Comparison of ENCODE assay signal across 28 cellular contexts in the genomic region with DNA sequence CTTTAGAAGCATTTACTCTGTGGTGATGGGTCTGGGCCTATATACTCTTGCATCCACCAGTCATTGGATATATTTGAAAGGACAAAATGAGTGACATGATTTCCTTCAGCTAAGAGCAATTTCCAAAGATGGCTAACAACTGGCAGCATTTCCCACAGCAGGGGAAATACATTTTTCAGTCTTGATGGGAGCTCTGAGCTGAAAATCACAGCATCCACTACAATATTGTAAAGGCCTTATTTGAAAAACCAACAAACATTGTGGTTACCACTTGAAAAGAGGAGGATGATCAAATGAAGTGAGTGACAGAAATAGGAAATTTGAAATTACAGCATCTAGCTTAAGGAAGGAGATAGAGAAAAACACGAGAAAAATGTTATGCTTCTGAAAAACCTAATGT.
"Had no signal": no experiment of that assay in that cellular context is flagged by ENCODE, and none has a peak within 500 bp of the region (broad histone marks: within the 10 kb centered on the region; RNA-seq: fewer than 3 reads in every experiment).

No MANE protein-coding gene starts in this region.

- H3K27me3 Mint-ChIP-seq: stimulated activated memory B cell treated with anti-CD40 and anti-IgM and Interleukin-4, amounts not matched to agents 10 μg/mL and 1 μg/mL and 100 μg/mL, for 72 hours; stimulated activated naive B cell treated with anti-CD40 and anti-IgM and Interleukin-4, amounts not matched to agents 10 μg/mL and 1 μg/mL and 100 μg/mL, for 72 hours; stimulated activated naive CD8-positive, alpha-beta T cell treated with anti-CD3 and anti-CD28 coated beads, Interleukin-15, amount 100 ng/mL, for 72 hours; stimulated activated naive CD8-positive, alpha-beta T cell treated with anti-CD3 and anti-CD28 coated beads, Interleukin-15, Interleukin-2, amounts not matched to agents 100 ng/mL and 50 ng/mL, for 24 hours; type B pancreatic cell had no signal

- H3K4me1 Mint-ChIP-seq: stimulated activated effector memory CD8-positive, alpha-beta T cell treated with anti-CD3 and anti-CD28 coated beads, Interleukin-12 subunit alpha, Interleukin-12 subunit beta, amount 100 ng/mL, for 72 hours; stimulated activated memory B cell treated with anti-CD40 and anti-IgM and Interleukin-4, amounts not matched to agents 10 μg/mL and 1 μg/mL and 100 μg/mL, for 72 hours; stimulated activated naive B cell treated with anti-CD40 and anti-IgM and Interleukin-4, amounts not matched to agents 10 μg/mL and 1 μg/mL and 100 μg/mL, for 72 hours; stimulated activated naive CD8-positive, alpha-beta T cell treated with anti-CD3 and anti-CD28 coated beads, Interleukin-15, amount 100 ng/mL, for 72 hours had no signal

- H3K4me3 ChIP-seq: stomach, testis, thoracic aorta, thyroid gland, tibial artery, tibial nerve, transverse colon, upper lobe of left lung, upper lobe of right lung, uterus, vagina had no signal

- H3K36me3 Mint-ChIP-seq: stimulated activated effector memory CD8-positive, alpha-beta T cell treated with anti-CD3 and anti-CD28 coated beads, Interleukin-12 subunit alpha, Interleukin-12 subunit beta, amount 100 ng/mL, for 72 hours; stimulated activated memory B cell treated with anti-CD40 and anti-IgM and Interleukin-4, amounts not matched to agents 10 μg/mL and 1 μg/mL and 100 μg/mL, for 72 hours; stimulated activated naive B cell treated with anti-CD40 and anti-IgM and Interleukin-4, amounts not matched to agents 10 μg/mL and 1 μg/mL and 100 μg/mL, for 72 hours; type B pancreatic cell had no signal

- H3K27ac ChIP-seq: stomach, testis, thoracic aorta, thyroid gland, tibial artery, tibial nerve, transverse colon, upper lobe of left lung, upper lobe of right lung, uterus, vagina had no signal

- H3K4me3 Mint-ChIP-seq: stimulated activated effector memory CD8-positive, alpha-beta T cell treated with anti-CD3 and anti-CD28 coated beads, Interleukin-12 subunit alpha, Interleukin-12 subunit beta, amount 100 ng/mL, for 72 hours; stimulated activated memory B cell treated with anti-CD40 and anti-IgM and Interleukin-4, amounts not matched to agents 10 μg/mL and 1 μg/mL and 100 μg/mL, for 72 hours; stimulated activated naive B cell treated with anti-CD40 and anti-IgM and Interleukin-4, amounts not matched to agents 10 μg/mL and 1 μg/mL and 100 μg/mL, for 72 hours; stimulated activated naive CD8-positive, alpha-beta T cell treated with anti-CD3 and anti-CD28 coated beads, Interleukin-15, amount 100 ng/mL, for 72 hours; stimulated activated naive CD8-positive, alpha-beta T cell treated with anti-CD3 and anti-CD28 coated beads, Interleukin-15, Interleukin-2, amounts not matched to agents 100 ng/mL and 50 ng/mL, for 24 hours; type B pancreatic cell had no signal

- H3K36me3 ChIP-seq: stomach, thoracic aorta, thyroid gland, tibial artery, tibial nerve, transverse colon, upper lobe of left lung, upper lobe of right lung, uterus, vagina had no signal

- H3K9me3 Mint-ChIP-seq: stimulated activated memory B cell treated with anti-CD40 and anti-IgM and Interleukin-4, amounts not matched to agents 10 μg/mL and 1 μg/mL and 100 μg/mL, for 72 hours; stimulated activated naive B cell treated with anti-CD40 and anti-IgM and Interleukin-4, amounts not matched to agents 10 μg/mL and 1 μg/mL and 100 μg/mL, for 72 hours; stimulated activated naive CD8-positive, alpha-beta T cell treated with anti-CD3 and anti-CD28 coated beads, Interleukin-15, amount 100 ng/mL, for 72 hours; stimulated activated naive CD8-positive, alpha-beta T cell treated with anti-CD3 and anti-CD28 coated beads, Interleukin-15, Interleukin-2, amounts not matched to agents 100 ng/mL and 50 ng/mL, for 24 hours; type B pancreatic cell had no signal

- H3K4me1 ChIP-seq: stomach, testis, thyroid gland, tibial artery, tibial nerve, transverse colon, upper lobe of left lung, upper lobe of right lung, uterus, vagina had no signal

- ATAC-seq: stimulated activated effector memory CD8-positive, alpha-beta T cell treated with anti-CD3 and anti-CD28 coated beads, Interleukin-12 subunit alpha, Interleukin-12 subunit beta, amount 100 ng/mL, for 72 hours; stimulated activated memory B cell treated with anti-CD40 and anti-IgM and Interleukin-4, amounts not matched to agents 10 μg/mL and 1 μg/mL and 100 μg/mL, for 72 hours; stimulated activated naive B cell treated with anti-CD40 and anti-IgM and Interleukin-4, amounts not matched to agents 10 μg/mL and 1 μg/mL and 100 μg/mL, for 72 hours; stimulated activated naive CD8-positive, alpha-beta T cell treated with anti-CD3 and anti-CD28 coated beads, Interleukin-15, amount 100 ng/mL, for 72 hours; stimulated activated naive CD8-positive, alpha-beta T cell treated with anti-CD3 and anti-CD28 coated beads, Interleukin-15, Interleukin-2, amounts not matched to agents 100 U/mL and 50 U/mL, for 24 hours; upper lobe of right lung had no signal

- H3K27me3 ChIP-seq: stomach, testis, thyroid gland, tibial artery, tibial nerve, transverse colon, upper lobe of left lung, upper lobe of right lung, uterus, vagina had no signal

- H3K9me3 ChIP-seq: stomach, testis, thoracic aorta, thyroid gland, tibial artery, tibial nerve, transverse colon, upper lobe of left lung, upper lobe of right lung, uterus, vagina had no signal

- FAIRE-seq: urothelium cell line had no signal

- H3K27ac Mint-ChIP-seq: stimulated activated effector memory CD8-positive, alpha-beta T cell treated with anti-CD3 and anti-CD28 coated beads, Interleukin-12 subunit alpha, Interleukin-12 subunit beta, amount 100 ng/mL, for 72 hours; stimulated activated memory B cell treated with anti-CD40 and anti-IgM and Interleukin-4, amounts not matched to agents 10 μg/mL and 1 μg/mL and 100 μg/mL, for 72 hours; stimulated activated naive B cell treated with anti-CD40 and anti-IgM and Interleukin-4, amounts not matched to agents 10 μg/mL and 1 μg/mL and 100 μg/mL, for 72 hours; stimulated activated naive CD8-positive, alpha-beta T cell treated with anti-CD3 and anti-CD28 coated beads, Interleukin-15, amount 100 ng/mL, for 72 hours; stimulated activated naive CD8-positive, alpha-beta T cell treated with anti-CD3 and anti-CD28 coated beads, Interleukin-15, Interleukin-2, amounts not matched to agents 100 ng/mL and 50 ng/mL, for 24 hours; type B pancreatic cell had no signal

- DNase-seq: stimulated activated CD4-positive, alpha-beta T cell treated with anti-CD3 and anti-CD28 coated beads, Interleukin-2, amount 100 ng/mL, for 48 hours; stimulated activated CD4-positive, alpha-beta T cell treated with anti-CD3 and anti-CD28 coated beads, Interleukin-4, amount 100 ng/mL, for 1 hour; stimulated activated CD4-positive, alpha-beta T cell treated with anti-CD3 and anti-CD28 coated beads, Interleukin-4, amount 100 ng/mL, for 24 hours; stimulated activated CD4-positive, alpha-beta T cell treated with anti-CD3 and anti-CD28 coated beads, Interleukin-4, amount 100 ng/mL, for 4 hours; stimulated activated CD8-positive, alpha-beta memory T cell treated with anti-CD3 and anti-CD28 coated beads, Interleukin-4, amount 100 ng/mL, for 48 hours; stimulated activated naive B cell treated with anti-CD40 and anti-IgM and Interleukin-4, amounts not matched to agents 10 μg/mL and 1 μg/mL and 100 μg/mL, for 72 hours; stimulated activated naive CD4-positive, alpha-beta T cell; stimulated activated naive CD4-positive, alpha-beta T cell treated with Interleukin-2 at 50 U/mL for 16 hours; stimulated activated naive CD8-positive, alpha-beta T cell treated with anti-CD3 and anti-CD28 coated beads, Interleukin-15, amount 100 ng/mL, for 72 hours; stimulated activated naive CD8-positive, alpha-beta T cell treated with anti-CD3 and anti-CD28 coated beads, Interleukin-15, Interleukin-2, amounts not matched to agents 100 U/mL and 50 U/mL, for 24 hours; stomach; substantia nigra; testis; thyroid gland; tibial artery; transverse colon; trophoblast cell; upper lobe of left lung; upper lobe of right lung; uterus had no signal
